In genomic region chr13:112065867-112066623, GRCh38 we compare ENCODE assay signal across 13 cellular contexts. TPM values are rescaled to one million over a fixed set of nuclear protein-coding genes. Genes with fewer than 3 reads are reported as not detected.
A peak's percentile ranks its signal among the peaks of the same experiment; 100 is the strongest.
DNase-seq lines count a peak whose midpoint lies in the region; ATAC-seq lines count a peak whose summit lies in the region.
"Had no signal": no experiment of that assay in that cellular context is flagged by ENCODE, and none has a peak within 500 bp of the region (broad histone marks: within the 10 kb centered on the region; RNA-seq: fewer than 3 reads in every experiment).

No MANE protein-coding gene starts in this region.

- H3K9me3 ChIP-seq in mesodermal cell (ENCODE audit: control insufficient read depth, low read length), result no peaks in the 10 kb centered on the region
- H3K9me3 ChIP-seq in thymus (ENCODE audit: control insufficient read depth), result peaks cover 3% of the 10 kb centered on the region

- no peak for DNase-seq in activated T-cell treated with anti-CD3 and anti-CD28 coated beads, Interleukin-2, amount 50 U/mL, for 72 hours
- DNase-seq in activated T-cell treated with anti-CD3 and anti-CD28 coated beads, Interleukin-2, amount 50 U/mL, for 1 hour, result no peak
- DNase-seq in T-helper 9 cell (no peak), mesenteric fat pad (ENCODE audit: low spot score) (no peak), SKM-1 (lab: John Stamatoyannopoulos, UW; ENCODE audit: unreplicated experiment) (no peak)
- DNase-seq: HFFc6, NCI-H226 had no signal

- peaks cover 7% of the 10 kb centered on the region for H3K4me1 ChIP-seq in mesodermal cell (ENCODE audit: control insufficient read depth, insufficient read depth, low read length, poor library complexity, severe bottlenecking)
- no peaks in the 10 kb centered on the region for H3K4me1 ChIP-seq in thymus (ENCODE audit: control insufficient read depth, insufficient read depth, low read length)

- H3K4me3 Mint-ChIP-seq in activated T-cell treated with anti-CD3 and anti-CD28 coated beads, Interleukin-2, amount 50 U/mL, for 72 hours, result peak overlapping the region; percentile 73 to 74
- H3K4me3 Mint-ChIP-seq in activated naive CD8-positive, alpha-beta T cell, result peak overlapping the region; percentile 67
- H3K4me3 Mint-ChIP-seq: HFFc6 had no signal

- H3K27ac Mint-ChIP-seq in activated T-cell treated with anti-CD3 and anti-CD28 coated beads, Interleukin-2, amount 50 U/mL, for 72 hours, result no peak overlapping the region
- H3K27ac Mint-ChIP-seq in activated naive CD8-positive, alpha-beta T cell, result peak overlapping the region; percentile 28
- H3K27ac Mint-ChIP-seq: activated naive CD4-positive, alpha-beta T cell treated with anti-CD3 and anti-CD28 coated beads, Interleukin-2, amount 50 U/mL, for 72 hours; HFFc6 had no signal

- peak; percentile 22 to 34 for ATAC-seq in activated T-cell treated with anti-CD3 and anti-CD28 coated beads, Interleukin-2, amount 50 U/mL, for 72 hours (replicated peaks in 1 of 2)

- H3K36me3 Mint-ChIP-seq in activated T-cell treated with anti-CD3 and anti-CD28 coated beads, Interleukin-2, amount 50 U/mL, for 72 hours (ENCODE audit: insufficient read depth in 2 of 2), result peaks cover 5 to 11% of the 10 kb centered on the region in 2 donors
- peaks cover 4% of the 10 kb centered on the region for H3K36me3 Mint-ChIP-seq in activated naive CD8-positive, alpha-beta T cell

- peaks cover 93% of the 10 kb centered on the region for H3K27me3 ChIP-seq in thymus (ENCODE audit: control insufficient read depth, insufficient read depth)

- peaks cover 74% of the 10 kb centered on the region for H3K27me3 Mint-ChIP-seq in activated T-cell treated with anti-CD3 and anti-CD28 coated beads, Interleukin-2, amount 50 U/mL, for 72 hours (ENCODE audit: low read depth)
- H3K27me3 Mint-ChIP-seq in activated naive CD8-positive, alpha-beta T cell, result peaks cover 48% of the 10 kb centered on the region

- H3K4me3 ChIP-seq in mesodermal cell (ENCODE audit: extremely low read depth, insufficient read depth, low read length, poor library complexity, severe bottlenecking) (peak overlapping the region; percentile 27), thymus (ENCODE audit: low read length) (peak overlapping the region; percentile 40)

- peaks cover 2% of the 10 kb centered on the region in 2 donors for H3K9me3 Mint-ChIP-seq in activated T-cell treated with anti-CD3 and anti-CD28 coated beads, Interleukin-2, amount 50 U/mL, for 72 hours
- peaks cover 6% of the 10 kb centered on the region for H3K9me3 Mint-ChIP-seq in activated naive CD8-positive, alpha-beta T cell (ENCODE audit: low read depth)

- H3K27ac ChIP-seq in mesodermal cell (ENCODE audit: low read depth, low read length, severe bottlenecking) (no peak overlapping the region), thymus (ENCODE audit: low read depth) (no peak overlapping the region)
- H3K27ac ChIP-seq: BLaER1 treated with 17β-estradiol and CSF1 and Interleukin-3, amounts not matched to agents 10 nM and 100 nM had no signal

- WGBS in mesodermal cell (ENCODE audit: insufficient coverage in 2 of 2), 2 experiments, result 1 to 2% methylated on average over 41 to 46 of the region's 48 CpGs
- 5% methylated on average over 48 of the region's 48 CpGs for WGBS in thymus

- H3K36me3 ChIP-seq in mesodermal cell (ENCODE audit: control insufficient read depth, insufficient read depth, low read length) (no peaks in the 10 kb centered on the region), thymus (ENCODE audit: control insufficient read depth, insufficient read depth) (no peaks in the 10 kb centered on the region)
- H3K36me3 ChIP-seq: BLaER1 treated with 17β-estradiol and CSF1 and Interleukin-3, amounts not matched to agents 10 nM and 100 nM had no signal

- H3K4me1 Mint-ChIP-seq in activated T-cell treated with anti-CD3 and anti-CD28 coated beads, Interleukin-2, amount 50 U/mL, for 72 hours (ENCODE audit: low read depth), result peaks cover 6% of the 10 kb centered on the region
- peaks cover 17% of the 10 kb centered on the region for H3K4me1 Mint-ChIP-seq in activated naive CD8-positive, alpha-beta T cell (ENCODE audit: low read depth)

RNA-seq across cellular contexts. Expression of gene SOX1, which starts 0.9 kb away (rescaled TPM):
- total RNA-seq in activated T-cell treated with anti-CD3 and anti-CD28 coated beads, Interleukin-2, amount 50 U/mL, for 72 hours, result under 1 TPM in 1 of 2 donors, not detected in 1; 0.07 TPM
- polyA plus RNA-seq in mesodermal cell (2013, experiment 1 of 2), result 0.29 TPM
- 0.25 TPM for polyA plus RNA-seq in mesodermal cell (2013, experiment 2 of 2)
- 0.02 TPM for polyA plus RNA-seq in thymus
- not detected for total RNA-seq in mesenteric fat pad
- total RNA-seq: activated naive CD4-positive, alpha-beta T cell treated with anti-CD3 and anti-CD28 coated beads, Interleukin-2, amount 50 U/mL, for 72 hours; HFFc6; HT-29 had no signal
